8 cellular contexts compared by ENCODE assay signal in genomic region chr1:39720094-39720999, GRCh38. TPM values are rescaled to one million over a fixed set of nuclear protein-coding genes. Genes with fewer than 3 reads are reported as not detected.
A peak's percentile ranks its signal among the peaks of the same experiment; 100 is the strongest.
DNase-seq lines count a peak whose midpoint lies in the region; ATAC-seq and TF ChIP-seq lines count a peak whose summit lies in the region.

No MANE protein-coding gene starts in this region.

- no peak overlapping the region for H3K27ac ChIP-seq in tibial nerve

- DNase-seq in Caki2 (ENCODE audit: low read depth) (peak; percentile 51), HT-29 (ENCODE audit: low spot score) (peak; percentile 71), NCI-H774 (lab: John Stamatoyannopoulos, UW) (peak; percentile 76), brain pericyte (ENCODE audit: low read depth, low spot score) (peak; percentile 20), kidney epithelial cell (ENCODE audit: low read depth) (no peak), tibial nerve (ENCODE audit: low spot score in 2 of 2) (no peak), cortex of kidney (lab: John Stamatoyannopoulos, UW) (no peak)

- in situ Hi-C loops in Caki2 (cut with HindIII; ENCODE audit: low pct_unique_long_range_greater_than_20kb, low sequenced_read_pairs) = no loop called here

- H3K9me3 ChIP-seq in tibial nerve = no peaks in the 10 kb centered on the region

- no peak for TF ChIP-seq EP300 in tibial nerve (IDR thresholded peaks at IDR 0.05)

- no peak for TF ChIP-seq POLR2A in tibial nerve (IDR thresholded peaks at IDR 0.05)

- H3K4me1 ChIP-seq in tibial nerve = peaks cover 0 to 3% (median 0%) of the 10 kb centered on the region in 4 donors

- TF ChIP-seq CTCF in kidney epithelial cell (IDR thresholded peaks at IDR 0.05; ENCODE audit: insufficient read depth, low read length, poor library complexity, severe bottlenecking) (peak; percentile 37), tibial nerve (IDR thresholded peaks at IDR 0.05) (peak; percentile 50 to 80 (median 69))

- ATAC-seq in HG03039 (IDR thresholded peaks at IDR 0.05; ENCODE audit: unreplicated experiment) = no peak

- H3K27me3 ChIP-seq in kidney epithelial cell (ENCODE audit: control insufficient read depth, insufficient read depth, low read length) (peaks cover 11% of the 10 kb centered on the region), tibial nerve (peaks cover 0 to 31% of the 10 kb centered on the region in 2 donors)

- H3K4me3 ChIP-seq in kidney epithelial cell (ENCODE audit: low read depth, low read length) (no peak overlapping the region), tibial nerve (no peak overlapping the region)

- 45 to 46% methylated on average over 7 of the region's 7 CpGs for WGBS in tibial nerve, 2 donors

- H3K36me3 ChIP-seq in kidney epithelial cell (ENCODE audit: control insufficient read depth, insufficient read depth, low read length) (no peaks in the 10 kb centered on the region), tibial nerve (no peaks in the 10 kb centered on the region)

RNA-seq across cellular contexts. Expression of gene PPIE, which starts 18.3 kb away (rescaled TPM):
- 50.3 and 55.9 TPM in 2 replicates for total RNA-seq in Caki2 (2014; rRNA removed; shearing (Covaris generic); ENCODE audit: low replicate concordance)
- 34.8 and 38.8 TPM in 2 replicates for total RNA-seq in HT-29 (2014; rRNA removed; shearing (Covaris generic))
- total RNA-seq in kidney epithelial cell (58.2 and 60.0 TPM in 2 replicates), tibial nerve (10 to 100 TPM; 34.8 to 42.3 (median 37.0) TPM)

RNA-seq across cellular contexts. Expression of gene HPCAL4, which starts 29.1 kb away (rescaled TPM):
- total RNA-seq in Caki2 (2014; rRNA removed; shearing (Covaris generic); ENCODE audit: low replicate concordance) = 0.03 TPM in 1 of 2 replicates, not detected in the other
- not detected in 2 replicates for total RNA-seq in HT-29 (2014; rRNA removed; shearing (Covaris generic))
- 0.27 and 0.84 TPM in 2 replicates for total RNA-seq in kidney epithelial cell
- total RNA-seq in tibial nerve = not detected

RNA-seq across cellular contexts. Expression of gene NT5C1A, which starts 48.4 kb away (rescaled TPM):
- total RNA-seq in Caki2 (2014; rRNA removed; shearing (Covaris generic); ENCODE audit: low replicate concordance) = not detected in 2 replicates
- total RNA-seq in HT-29 (2014; rRNA removed; shearing (Covaris generic)) = not detected in 2 replicates
- not detected in 2 replicates for total RNA-seq in kidney epithelial cell
- 1 to 10 TPM in 1 of 4 donors, not detected in 3; 2.2 TPM for total RNA-seq in tibial nerve

RNA-seq across cellular contexts. Expression of gene OXCT2, which starts 50.8 kb away (rescaled TPM):
- total RNA-seq in Caki2 (2014; rRNA removed; shearing (Covaris generic); ENCODE audit: low replicate concordance) = 1.1 and 4.3 TPM in 2 replicates
- total RNA-seq in HT-29 (2014; rRNA removed; shearing (Covaris generic)) = 3.4 and 4.6 TPM in 2 replicates
- total RNA-seq in kidney epithelial cell (5.9 and 7.0 TPM in 2 replicates), tibial nerve (10 to 100 TPM in 1 of 4 donors, 1 to 10 TPM in 3; 4.5 to 22.2 (median 8.4) TPM)

Comparison
In these comparisons a context has a peak if more than half of its experiments do, and no peak if none do; other contexts are left out.
1. DNase-seq: peak in Caki2 (single experiment), HT-29 (single experiment), NCI-H774 (single experiment) and brain pericyte (single experiment); none in kidney epithelial cell (single experiment), tibial nerve (0 of 2) and cortex of kidney (single experiment).